1 cellular context compared by ENCODE assay signal in the genomic region with DNA sequence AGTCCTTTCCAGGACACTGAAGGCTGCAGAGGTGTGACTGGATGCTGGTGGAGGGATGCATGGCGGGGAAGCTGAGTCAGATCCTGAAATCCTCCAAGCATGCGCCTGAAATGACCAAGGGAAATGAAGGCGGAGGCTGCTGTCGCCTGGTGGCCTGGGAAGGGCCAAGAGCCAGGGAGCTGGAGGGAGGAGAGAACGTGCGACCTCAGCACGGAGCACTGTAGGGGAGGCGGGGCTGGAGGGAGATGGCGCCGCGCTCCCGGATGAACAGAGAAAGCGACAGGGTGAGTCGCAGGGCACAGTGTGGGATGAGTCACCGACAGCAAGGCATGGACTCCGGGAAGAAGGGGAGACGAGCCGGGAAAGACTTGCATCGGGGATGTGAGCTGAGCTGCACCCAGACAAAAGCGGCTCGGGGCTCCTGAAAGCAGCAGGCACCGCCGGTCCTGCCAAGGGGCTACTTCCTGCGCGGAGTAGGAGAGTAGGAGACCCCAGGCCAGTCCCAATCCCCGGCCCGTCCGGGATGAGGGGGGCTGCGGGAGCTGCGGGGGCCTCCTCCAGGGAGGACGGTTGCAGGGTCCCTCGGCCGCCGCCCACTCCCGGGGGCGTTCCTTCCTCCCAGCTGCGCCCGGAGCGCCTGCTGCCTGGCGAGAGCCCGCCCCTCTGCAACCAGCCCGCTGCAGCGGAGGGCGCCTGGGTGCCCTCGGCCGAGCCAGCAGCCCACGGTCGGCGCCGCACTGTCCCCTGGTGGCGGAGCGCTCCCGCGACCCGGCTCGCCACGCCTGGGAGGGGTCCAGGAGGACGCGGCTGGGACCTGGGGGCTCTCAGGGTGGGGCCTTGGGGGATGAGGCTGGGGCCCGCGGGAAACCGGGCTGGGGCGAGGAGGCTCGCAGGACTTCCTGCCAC.
A peak's percentile ranks its signal among the peaks of the same experiment; 100 is the strongest.
TF ChIP-seq lines count a peak whose summit lies in the region.

No MANE protein-coding gene starts in this region.

TF ChIP-seq in HepG2, 621 proteins besides CTCF, POLR2A, EP300 and RAD21 (continued from another document and continues in another):
- TF ChIP-seq, protein P1, sequence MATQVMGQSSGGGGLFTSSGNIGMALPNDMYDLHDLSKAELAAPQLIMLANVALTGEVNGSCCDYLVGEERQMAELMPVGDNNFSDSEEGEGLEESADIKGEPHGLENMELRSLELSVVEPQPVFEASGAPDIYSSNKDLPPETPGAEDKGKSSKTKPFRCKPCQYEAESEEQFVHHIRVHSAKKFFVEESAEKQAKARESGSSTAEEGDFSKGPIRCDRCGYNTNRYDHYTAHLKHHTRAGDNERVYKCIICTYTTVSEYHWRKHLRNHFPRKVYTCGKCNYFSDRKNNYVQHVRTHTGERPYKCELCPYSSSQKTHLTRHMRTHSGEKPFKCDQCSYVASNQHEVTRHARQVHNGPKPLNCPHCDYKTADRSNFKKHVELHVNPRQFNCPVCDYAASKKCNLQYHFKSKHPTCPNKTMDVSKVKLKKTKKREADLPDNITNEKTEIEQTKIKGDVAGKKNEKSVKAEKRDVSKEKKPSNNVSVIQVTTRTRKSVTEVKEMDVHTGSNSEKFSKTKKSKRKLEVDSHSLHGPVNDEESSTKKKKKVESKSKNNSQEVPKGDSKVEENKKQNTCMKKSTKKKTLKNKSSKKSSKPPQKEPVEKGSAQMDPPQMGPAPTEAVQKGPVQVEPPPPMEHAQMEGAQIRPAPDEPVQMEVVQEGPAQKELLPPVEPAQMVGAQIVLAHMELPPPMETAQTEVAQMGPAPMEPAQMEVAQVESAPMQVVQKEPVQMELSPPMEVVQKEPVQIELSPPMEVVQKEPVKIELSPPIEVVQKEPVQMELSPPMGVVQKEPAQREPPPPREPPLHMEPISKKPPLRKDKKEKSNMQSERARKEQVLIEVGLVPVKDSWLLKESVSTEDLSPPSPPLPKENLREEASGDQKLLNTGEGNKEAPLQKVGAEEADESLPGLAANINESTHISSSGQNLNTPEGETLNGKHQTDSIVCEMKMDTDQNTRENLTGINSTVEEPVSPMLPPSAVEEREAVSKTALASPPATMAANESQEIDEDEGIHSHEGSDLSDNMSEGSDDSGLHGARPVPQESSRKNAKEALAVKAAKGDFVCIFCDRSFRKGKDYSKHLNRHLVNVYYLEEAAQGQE (IDR thresholded peaks at IDR 0.05; ENCODE audit: borderline replicate concordance in 1 of 2, low read depth in 1 of 2, low read length in 2 of 2), result peak in 1 of 2 experiments; percentile 6; a peak in 1 of 4 replicates
- TF ChIP-seq HNRNPUL1 (IDR thresholded peaks at IDR 0.05; ENCODE audit: low read depth, low read length) (peak; percentile 61; the same call in 1 of the 2 replicates), FOXC1 (CRISPR knock-in tag; IDR thresholded peaks at IDR 0.05; ENCODE audit: borderline replicate concordance) (peak; percentile 58; the same call in 1 of the 2 replicates), CBX1 (IDR thresholded peaks at IDR 0.05; ENCODE audit: low read depth) (peak; percentile 81), ZNF616 (CRISPR knock-in tag; IDR thresholded peaks at IDR 0.05; ENCODE audit: low read depth) (0 out of 2 replicates have a peak, but pooled peaks have one; percentile 35), HOXD1 (CRISPR knock-in tag; IDR thresholded peaks at IDR 0.05) (peak; percentile 70), MIXL1 (CRISPR knock-in tag; IDR thresholded peaks at IDR 0.05) (0 out of 2 replicates have a peak, but pooled peaks have one; percentile 47), CC2D1A (CRISPR knock-in tag; IDR thresholded peaks at IDR 0.05) (0 out of 2 replicates have a peak, but pooled peaks have one; percentile 94), ZBTB21 (CRISPR knock-in tag; IDR thresholded peaks at IDR 0.05) (no peak), STAG1 (CRISPR knock-in tag; IDR thresholded peaks at IDR 0.05) (peak; percentile 92), ZFP36 (IDR thresholded peaks at IDR 0.05; ENCODE audit: borderline replicate concordance, low read depth, low read length, partially characterized antibody) (peak; percentile 33), MTF1 (CRISPR knock-in tag; IDR thresholded peaks at IDR 0.05) (peak; percentile 5; the same call in 1 of the 2 replicates), ZNF430 (CRISPR knock-in tag; IDR thresholded peaks at IDR 0.05) (peak; percentile 93), SNAPC2 (CRISPR knock-in tag; IDR thresholded peaks at IDR 0.05) (no peak; the same call in 1 of the 2 replicates), NBN (conservative IDR thresholded peaks at IDR 0.05) (no peak), ZNF720 (CRISPR knock-in tag; IDR thresholded peaks at IDR 0.05) (no peak), ZNF598 (CRISPR knock-in tag; IDR thresholded peaks at IDR 0.05; ENCODE audit: borderline replicate concordance) (peak; percentile 89; the same call in 1 of the 2 replicates), SNRNP70 (IDR thresholded peaks at IDR 0.05; ENCODE audit: low read depth, low read length) (no peak), ZNF672 (CRISPR knock-in tag; IDR thresholded peaks at IDR 0.05) (peak; percentile 63; the same call in 1 of the 2 replicates), SRF (IDR thresholded peaks at IDR 0.05; ENCODE audit: low read depth, low read length) (no peak), HDAC1 (CRISPR knock-in tag; IDR thresholded peaks at IDR 0.05) (peak; percentile 94), SOX13 (IDR thresholded peaks at IDR 0.05) (no peak), SOX13 (CRISPR knock-in tag; conservative IDR thresholded peaks at IDR 0.05 in 1 of 2, IDR thresholded peaks at IDR 0.05 in 1 of 2) (peak in 1 of 2 experiments; percentile 29; a peak in 1 of 4 replicates), TARDBP (CRISPR knock-in tag; IDR thresholded peaks at IDR 0.05) (peak; percentile 57; the same call in 1 of the 2 replicates)
- TF ChIP-seq, protein P2, sequence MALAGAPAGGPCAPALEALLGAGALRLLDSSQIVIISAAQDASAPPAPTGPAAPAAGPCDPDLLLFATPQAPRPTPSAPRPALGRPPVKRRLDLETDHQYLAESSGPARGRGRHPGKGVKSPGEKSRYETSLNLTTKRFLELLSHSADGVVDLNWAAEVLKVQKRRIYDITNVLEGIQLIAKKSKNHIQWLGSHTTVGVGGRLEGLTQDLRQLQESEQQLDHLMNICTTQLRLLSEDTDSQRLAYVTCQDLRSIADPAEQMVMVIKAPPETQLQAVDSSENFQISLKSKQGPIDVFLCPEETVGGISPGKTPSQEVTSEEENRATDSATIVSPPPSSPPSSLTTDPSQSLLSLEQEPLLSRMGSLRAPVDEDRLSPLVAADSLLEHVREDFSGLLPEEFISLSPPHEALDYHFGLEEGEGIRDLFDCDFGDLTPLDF (CRISPR knock-in tag; IDR thresholded peaks at IDR 0.05), result no peak; the same call in 1 of the 2 replicates
- TF ChIP-seq, protein P3, sequence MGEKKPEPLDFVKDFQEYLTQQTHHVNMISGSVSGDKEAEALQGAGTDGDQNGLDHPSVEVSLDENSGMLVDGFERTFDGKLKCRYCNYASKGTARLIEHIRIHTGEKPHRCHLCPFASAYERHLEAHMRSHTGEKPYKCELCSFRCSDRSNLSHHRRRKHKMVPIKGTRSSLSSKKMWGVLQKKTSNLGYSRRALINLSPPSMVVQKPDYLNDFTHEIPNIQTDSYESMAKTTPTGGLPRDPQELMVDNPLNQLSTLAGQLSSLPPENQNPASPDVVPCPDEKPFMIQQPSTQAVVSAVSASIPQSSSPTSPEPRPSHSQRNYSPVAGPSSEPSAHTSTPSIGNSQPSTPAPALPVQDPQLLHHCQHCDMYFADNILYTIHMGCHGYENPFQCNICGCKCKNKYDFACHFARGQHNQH (CRISPR knock-in tag; IDR thresholded peaks at IDR 0.05), result peak; percentile 84
- TF ChIP-seq, protein P4, sequence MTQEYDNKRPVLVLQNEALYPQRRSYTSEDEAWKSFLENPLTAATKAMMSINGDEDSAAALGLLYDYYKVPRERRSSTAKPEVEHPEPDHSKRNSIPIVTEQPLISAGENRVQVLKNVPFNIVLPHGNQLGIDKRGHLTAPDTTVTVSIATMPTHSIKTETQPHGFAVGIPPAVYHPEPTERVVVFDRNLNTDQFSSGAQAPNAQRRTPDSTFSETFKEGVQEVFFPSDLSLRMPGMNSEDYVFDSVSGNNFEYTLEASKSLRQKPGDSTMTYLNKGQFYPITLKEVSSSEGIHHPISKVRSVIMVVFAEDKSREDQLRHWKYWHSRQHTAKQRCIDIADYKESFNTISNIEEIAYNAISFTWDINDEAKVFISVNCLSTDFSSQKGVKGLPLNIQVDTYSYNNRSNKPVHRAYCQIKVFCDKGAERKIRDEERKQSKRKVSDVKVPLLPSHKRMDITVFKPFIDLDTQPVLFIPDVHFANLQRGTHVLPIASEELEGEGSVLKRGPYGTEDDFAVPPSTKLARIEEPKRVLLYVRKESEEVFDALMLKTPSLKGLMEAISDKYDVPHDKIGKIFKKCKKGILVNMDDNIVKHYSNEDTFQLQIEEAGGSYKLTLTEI (CRISPR knock-in tag; conservative IDR thresholded peaks at IDR 0.05), result no peak
- TF ChIP-seq, protein P5, sequence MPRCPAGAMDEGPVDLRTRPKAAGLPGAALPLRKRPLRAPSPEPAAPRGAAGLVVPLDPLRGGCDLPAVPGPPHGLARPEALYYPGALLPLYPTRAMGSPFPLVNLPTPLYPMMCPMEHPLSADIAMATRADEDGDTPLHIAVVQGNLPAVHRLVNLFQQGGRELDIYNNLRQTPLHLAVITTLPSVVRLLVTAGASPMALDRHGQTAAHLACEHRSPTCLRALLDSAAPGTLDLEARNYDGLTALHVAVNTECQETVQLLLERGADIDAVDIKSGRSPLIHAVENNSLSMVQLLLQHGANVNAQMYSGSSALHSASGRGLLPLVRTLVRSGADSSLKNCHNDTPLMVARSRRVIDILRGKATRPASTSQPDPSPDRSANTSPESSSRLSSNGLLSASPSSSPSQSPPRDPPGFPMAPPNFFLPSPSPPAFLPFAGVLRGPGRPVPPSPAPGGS (CRISPR knock-in tag; IDR thresholded peaks at IDR 0.05), result peak; percentile 47; the same call in 1 of the 2 replicates
- TF ChIP-seq, protein P6, sequence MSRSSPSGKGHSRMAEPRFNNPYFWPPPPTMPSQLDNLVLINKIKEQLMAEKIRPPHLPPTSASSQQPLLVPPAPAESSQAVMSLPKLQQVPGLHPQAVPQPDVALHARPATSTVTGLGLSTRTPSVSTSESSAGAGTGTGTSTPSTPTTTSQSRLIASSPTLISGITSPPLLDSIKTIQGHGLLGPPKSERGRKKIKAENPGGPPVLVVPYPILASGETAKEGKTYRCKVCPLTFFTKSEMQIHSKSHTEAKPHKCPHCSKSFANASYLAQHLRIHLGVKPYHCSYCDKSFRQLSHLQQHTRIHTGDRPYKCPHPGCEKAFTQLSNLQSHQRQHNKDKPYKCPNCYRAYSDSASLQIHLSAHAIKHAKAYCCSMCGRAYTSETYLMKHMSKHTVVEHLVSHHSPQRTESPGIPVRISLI (CRISPR knock-in tag; IDR thresholded peaks at IDR 0.05; ENCODE audit: borderline replicate concordance), result no peak
- TF ChIP-seq, protein P7, sequence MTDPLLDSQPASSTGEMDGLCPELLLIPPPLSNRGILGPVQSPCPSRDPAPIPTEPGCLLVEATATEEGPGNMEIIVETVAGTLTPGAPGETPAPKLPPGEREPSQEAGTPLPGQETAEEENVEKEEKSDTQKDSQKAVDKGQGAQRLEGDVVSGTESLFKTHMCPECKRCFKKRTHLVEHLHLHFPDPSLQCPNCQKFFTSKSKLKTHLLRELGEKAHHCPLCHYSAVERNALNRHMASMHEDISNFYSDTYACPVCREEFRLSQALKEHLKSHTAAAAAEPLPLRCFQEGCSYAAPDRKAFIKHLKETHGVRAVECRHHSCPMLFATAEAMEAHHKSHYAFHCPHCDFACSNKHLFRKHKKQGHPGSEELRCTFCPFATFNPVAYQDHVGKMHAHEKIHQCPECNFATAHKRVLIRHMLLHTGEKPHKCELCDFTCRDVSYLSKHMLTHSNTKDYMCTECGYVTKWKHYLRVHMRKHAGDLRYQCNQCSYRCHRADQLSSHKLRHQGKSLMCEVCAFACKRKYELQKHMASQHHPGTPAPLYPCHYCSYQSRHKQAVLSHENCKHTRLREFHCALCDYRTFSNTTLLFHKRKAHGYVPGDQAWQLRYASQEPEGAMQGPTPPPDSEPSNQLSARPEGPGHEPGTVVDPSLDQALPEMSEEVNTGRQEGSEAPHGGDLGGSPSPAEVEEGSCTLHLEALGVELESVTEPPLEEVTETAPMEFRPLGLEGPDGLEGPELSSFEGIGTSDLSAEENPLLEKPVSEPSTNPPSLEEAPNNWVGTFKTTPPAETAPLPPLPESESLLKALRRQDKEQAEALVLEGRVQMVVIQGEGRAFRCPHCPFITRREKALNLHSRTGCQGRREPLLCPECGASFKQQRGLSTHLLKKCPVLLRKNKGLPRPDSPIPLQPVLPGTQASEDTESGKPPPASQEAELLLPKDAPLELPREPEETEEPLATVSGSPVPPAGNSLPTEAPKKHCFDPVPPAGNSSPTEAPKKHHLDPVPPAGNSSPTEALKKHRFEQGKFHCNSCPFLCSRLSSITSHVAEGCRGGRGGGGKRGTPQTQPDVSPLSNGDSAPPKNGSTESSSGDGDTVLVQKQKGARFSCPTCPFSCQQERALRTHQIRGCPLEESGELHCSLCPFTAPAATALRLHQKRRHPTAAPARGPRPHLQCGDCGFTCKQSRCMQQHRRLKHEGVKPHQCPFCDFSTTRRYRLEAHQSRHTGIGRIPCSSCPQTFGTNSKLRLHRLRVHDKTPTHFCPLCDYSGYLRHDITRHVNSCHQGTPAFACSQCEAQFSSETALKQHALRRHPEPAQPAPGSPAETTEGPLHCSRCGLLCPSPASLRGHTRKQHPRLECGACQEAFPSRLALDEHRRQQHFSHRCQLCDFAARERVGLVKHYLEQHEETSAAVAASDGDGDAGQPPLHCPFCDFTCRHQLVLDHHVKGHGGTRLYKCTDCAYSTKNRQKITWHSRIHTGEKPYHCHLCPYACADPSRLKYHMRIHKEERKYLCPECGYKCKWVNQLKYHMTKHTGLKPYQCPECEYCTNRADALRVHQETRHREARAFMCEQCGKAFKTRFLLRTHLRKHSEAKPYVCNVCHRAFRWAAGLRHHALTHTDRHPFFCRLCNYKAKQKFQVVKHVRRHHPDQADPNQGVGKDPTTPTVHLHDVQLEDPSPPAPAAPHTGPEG (CRISPR knock-in tag; IDR thresholded peaks at IDR 0.05), result peak; percentile 55; the same call in 1 of the 2 replicates
- TF ChIP-seq, protein P8, sequence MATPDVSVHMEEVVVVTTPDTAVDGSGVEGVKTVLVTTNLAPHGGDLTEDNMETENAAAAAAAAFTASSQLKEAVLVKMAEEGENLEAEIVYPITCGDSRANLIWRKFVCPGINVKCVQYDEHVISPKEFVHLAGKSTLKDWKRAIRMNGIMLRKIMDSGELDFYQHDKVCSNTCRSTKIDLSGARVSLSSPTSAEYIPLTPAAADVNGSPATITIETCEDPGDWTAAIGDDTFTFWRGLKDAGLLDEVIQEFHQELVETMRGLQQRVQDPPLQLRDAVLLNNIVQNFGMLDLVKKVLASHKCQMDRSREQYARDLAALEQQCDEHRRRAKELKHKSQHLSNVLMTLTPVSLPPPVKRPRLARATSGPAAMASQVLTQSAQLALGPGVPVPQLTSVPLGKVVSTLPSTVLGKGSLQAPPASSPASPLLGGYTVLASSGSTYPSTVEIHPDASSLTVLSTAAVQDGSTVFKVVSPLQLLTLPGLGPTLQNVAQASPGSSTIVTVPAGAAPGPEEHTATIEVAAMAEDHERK (CRISPR knock-in tag; IDR thresholded peaks at IDR 0.05; ENCODE audit: low read depth), result no peak
- TF ChIP-seq, protein P9, sequence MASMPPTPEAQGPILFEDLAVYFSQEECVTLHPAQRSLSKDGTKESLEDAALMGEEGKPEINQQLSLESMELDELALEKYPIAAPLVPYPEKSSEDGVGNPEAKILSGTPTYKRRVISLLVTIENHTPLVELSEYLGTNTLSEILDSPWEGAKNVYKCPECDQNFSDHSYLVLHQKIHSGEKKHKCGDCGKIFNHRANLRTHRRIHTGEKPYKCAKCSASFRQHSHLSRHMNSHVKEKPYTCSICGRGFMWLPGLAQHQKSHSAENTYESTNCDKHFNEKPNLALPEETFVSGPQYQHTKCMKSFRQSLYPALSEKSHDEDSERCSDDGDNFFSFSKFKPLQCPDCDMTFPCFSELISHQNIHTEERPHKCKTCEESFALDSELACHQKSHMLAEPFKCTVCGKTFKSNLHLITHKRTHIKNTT (CRISPR knock-in tag; IDR thresholded peaks at IDR 0.05), result no peak
